ENCODE assay signal across 1 cellular context in genomic region chr7:40350100-40350499, GRCh38.
TF ChIP-seq lines count a peak whose summit lies in the region.

No MANE protein-coding gene starts in this region.

TF ChIP-seq in HEK293, 187 proteins besides CTCF, POLR2A, EP300 and RAD21 (continued from another document and continues in another):
- TF ChIP-seq ATF2 (tag by site-specific recombination; IDR thresholded peaks at IDR 0.05; ENCODE audit: low read depth) (no peak), ZNF449 (tag by site-specific recombination; IDR thresholded peaks at IDR 0.05) (no peak), KLF16 (tag by site-specific recombination; IDR thresholded peaks at IDR 0.05) (no peak), SP2 (tag by site-specific recombination; IDR thresholded peaks at IDR 0.05) (no peak), ZBTB8A (tag by site-specific recombination; IDR thresholded peaks at IDR 0.05) (peak; percentile 76), ZNF341 (tag by site-specific recombination; IDR thresholded peaks at IDR 0.05; ENCODE audit: low read depth) (no peak), ZNF658 (tag by site-specific recombination; IDR thresholded peaks at IDR 0.05) (no peak), ZNF76 (tag by site-specific recombination; IDR thresholded peaks at IDR 0.05; ENCODE audit: borderline replicate concordance, low read depth) (no peak), ZNF501 (tag by site-specific recombination; IDR thresholded peaks at IDR 0.05) (no peak), ZNF140 (tag by site-specific recombination; IDR thresholded peaks at IDR 0.05) (peak; percentile 42; the same call in 1 of the 2 replicates), RBAK (tag by site-specific recombination; IDR thresholded peaks at IDR 0.05) (no peak), ZNF133 (tag by site-specific recombination; IDR thresholded peaks at IDR 0.05) (no peak), SCRT2 (tag by site-specific recombination; IDR thresholded peaks at IDR 0.05) (no peak), ZNF610 (tag by site-specific recombination; IDR thresholded peaks at IDR 0.05; ENCODE audit: borderline replicate concordance) (no peak), OSR2 (tag by site-specific recombination; IDR thresholded peaks at IDR 0.05) (no peak), ZNF530 (tag by site-specific recombination; IDR thresholded peaks at IDR 0.05; ENCODE audit: low read depth) (no peak), MZF1 (tag by site-specific recombination; IDR thresholded peaks at IDR 0.05; ENCODE audit: borderline replicate concordance) (no peak), REPIN1 (tag by site-specific recombination; IDR thresholded peaks at IDR 0.05; ENCODE audit: low read depth) (no peak), ZNF549 (tag by site-specific recombination; IDR thresholded peaks at IDR 0.05) (no peak), ZNF10 (tag by site-specific recombination; IDR thresholded peaks at IDR 0.05) (no peak), ZNF24 (tag by site-specific recombination; IDR thresholded peaks at IDR 0.05) (no peak), ZNF169 (tag by site-specific recombination; IDR thresholded peaks at IDR 0.05) (no peak), ZNF580 (tag by site-specific recombination; IDR thresholded peaks at IDR 0.05) (0 out of 2 replicates have a peak, but pooled peaks have one; percentile 31), ZNF837 (tag by site-specific recombination; IDR thresholded peaks at IDR 0.05) (no peak), ZNF221 (tag by site-specific recombination; IDR thresholded peaks at IDR 0.05; ENCODE audit: borderline replicate concordance) (no peak), PBX3 (CRISPR knock-in tag; IDR thresholded peaks at IDR 0.05) (no peak), INSM2 (tag by site-specific recombination; IDR thresholded peaks at IDR 0.05) (no peak), ZBTB1 (tag by site-specific recombination; IDR thresholded peaks at IDR 0.05) (no peak), ZNF274 (IDR thresholded peaks at IDR 0.05; ENCODE audit: low read length) (no peak), ZNF274 (tag by site-specific recombination; IDR thresholded peaks at IDR 0.05; ENCODE audit: borderline replicate concordance) (no peak), BCL6B (tag by site-specific recombination; IDR thresholded peaks at IDR 0.05) (no peak), ZNF354C (tag by site-specific recombination; IDR thresholded peaks at IDR 0.05; ENCODE audit: borderline replicate concordance, low read depth) (no peak), ZSCAN16 (tag by site-specific recombination; IDR thresholded peaks at IDR 0.05) (no peak), ZNF626 (tag by site-specific recombination; IDR thresholded peaks at IDR 0.05) (no peak), ZNF513 (tag by site-specific recombination; IDR thresholded peaks at IDR 0.05) (no peak), GLIS1 (tag by site-specific recombination; IDR thresholded peaks at IDR 0.05) (no peak), HIC1 (tag by site-specific recombination; IDR thresholded peaks at IDR 0.05) (no peak), ZNF214 (tag by site-specific recombination; IDR thresholded peaks at IDR 0.05; ENCODE audit: borderline replicate concordance) (no peak), ZNF184 (tag by site-specific recombination; IDR thresholded peaks at IDR 0.05) (no peak), ZBTB48 (tag by site-specific recombination; IDR thresholded peaks at IDR 0.05) (no peak), BCL11B (tag by site-specific recombination; IDR thresholded peaks at IDR 0.05; ENCODE audit: low read depth) (no peak), ZNF777 (tag by site-specific recombination; IDR thresholded peaks at IDR 0.05; ENCODE audit: borderline replicate concordance) (no peak), ZNF311 (tag by site-specific recombination; IDR thresholded peaks at IDR 0.05; ENCODE audit: borderline replicate concordance) (no peak), ZNF350 (tag by site-specific recombination; IDR thresholded peaks at IDR 0.05) (no peak), ZNF239 (tag by site-specific recombination; IDR thresholded peaks at IDR 0.05) (no peak), ZBTB26 (tag by site-specific recombination; optimal IDR thresholded peaks at IDR 0.05) (no peak), ZNF529 (tag by site-specific recombination; IDR thresholded peaks at IDR 0.05; ENCODE audit: insufficient replicate concordance) (no peak), ZNF621 (tag by site-specific recombination; IDR thresholded peaks at IDR 0.05) (no peak), HOXC10 (CRISPR knock-in tag; IDR thresholded peaks at IDR 0.05) (no peak), ZFP69B (tag by site-specific recombination; IDR thresholded peaks at IDR 0.05) (no peak), ZNF629 (tag by site-specific recombination; IDR thresholded peaks at IDR 0.05) (peak; percentile 54; the same call in 1 of the 2 replicates), GLI4 (tag by site-specific recombination; IDR thresholded peaks at IDR 0.05) (no peak), ZNF585B (tag by site-specific recombination; IDR thresholded peaks at IDR 0.05) (no peak), ZBTB17 (tag by site-specific recombination; IDR thresholded peaks at IDR 0.05) (no peak), ZBTB10 (tag by site-specific recombination; IDR thresholded peaks at IDR 0.05) (no peak), ZNF514 (tag by site-specific recombination; IDR thresholded peaks at IDR 0.05) (no peak), ZNF555 (tag by site-specific recombination; conservative IDR thresholded peaks at IDR 0.05) (peak; percentile 92), ZNF132 (tag by site-specific recombination; IDR thresholded peaks at IDR 0.05; ENCODE audit: borderline replicate concordance) (no peak), GLIS2 (tag by site-specific recombination; IDR thresholded peaks at IDR 0.05) (no peak), ZNF211 (tag by site-specific recombination; IDR thresholded peaks at IDR 0.05; ENCODE audit: low read depth) (no peak), IKZF3 (tag by site-specific recombination; IDR thresholded peaks at IDR 0.05) (no peak)
